In genomic region chr15:60128000-60128376, GRCh38 we compare ENCODE assay signal across 7 cellular contexts.
DNase-seq lines count a peak whose midpoint lies in the region; ATAC-seq and TF ChIP-seq lines count a peak whose summit lies in the region.

No MANE protein-coding gene starts in this region.

- H3K27me3 ChIP-seq in HUES6 (ENCODE audit: control insufficient read depth, insufficient read depth, low read length): 0 out of 2 replicates have a peak, but pooled peaks cover 3% of the 10 kb centered on the region
- H3K27me3 ChIP-seq in kidney epithelial cell (ENCODE audit: control insufficient read depth, insufficient read depth, low read length): no peaks in the 10 kb centered on the region

- no peak for DNase-seq in activated T-helper 2 cell treated with anti-CD3 and anti-CD28 coated beads, Interferon-gamma antibody, Interleukin-2, Interleukin-4, amounts not matched to agents 10 μg/mL and 5 μg/mL and 100 μg/mL, durations not matched to agents 14 hours and 24 hours and 36 hours (ENCODE audit: low spot score)
- DNase-seq in kidney epithelial cell (ENCODE audit: low read depth) (no peak), substantia nigra (lab: John Stamatoyannopoulos, UW) (peak in 2 of 49 donors; percentile 18 to 41), T1000 (lab: John Stamatoyannopoulos, UW) (no peak), AG08396 (ENCODE audit: low spot score) (no peak)

- peak overlapping the region; percentile 65 for H3K9ac ChIP-seq in HUES6 (ENCODE audit: low read length)

- no peaks in the 10 kb centered on the region for H3K36me3 ChIP-seq in HUES6 (ENCODE audit: control insufficient read depth, insufficient read depth, low read length)
- H3K36me3 ChIP-seq in kidney epithelial cell (ENCODE audit: control insufficient read depth, insufficient read depth, low read length): no peaks in the 10 kb centered on the region

- H3K4me1 Mint-ChIP-seq in activated T-helper 2 cell treated with anti-CD3 and anti-CD28 coated beads, Interferon-gamma antibody, Interleukin-2, Interleukin-4, amounts not matched to agents 10 μg/mL and 5 μg/mL and 100 μg/mL, durations not matched to agents 14 hours and 24 hours and 36 hours (ENCODE audit: low read depth): peaks cover 53% of the 10 kb centered on the region

- no peaks in the 10 kb centered on the region for H3K9me3 Mint-ChIP-seq in activated T-helper 2 cell treated with anti-CD3 and anti-CD28 coated beads, Interferon-gamma antibody, Interleukin-2, Interleukin-4, amounts not matched to agents 10 μg/mL and 5 μg/mL and 100 μg/mL, durations not matched to agents 14 hours and 24 hours and 36 hours

- no peak for ATAC-seq in GM19351 (IDR thresholded peaks at IDR 0.05; ENCODE audit: unreplicated experiment)

- H3K27me3 Mint-ChIP-seq in activated T-helper 2 cell treated with anti-CD3 and anti-CD28 coated beads, Interferon-gamma antibody, Interleukin-2, Interleukin-4, amounts not matched to agents 10 μg/mL and 5 μg/mL and 100 μg/mL, durations not matched to agents 14 hours and 24 hours and 36 hours (ENCODE audit: low read depth): peaks cover 9% of the 10 kb centered on the region

- no peak for TF ChIP-seq CTCF in kidney epithelial cell (IDR thresholded peaks at IDR 0.05; ENCODE audit: insufficient read depth, low read length, poor library complexity, severe bottlenecking)

- no peaks in the 10 kb centered on the region for H3K9me3 ChIP-seq in HUES6 (ENCODE audit: control insufficient read depth, insufficient read depth, low read depth, low read length)

- H3K4me3 Mint-ChIP-seq in activated T-helper 2 cell treated with anti-CD3 and anti-CD28 coated beads, Interferon-gamma antibody, Interleukin-2, Interleukin-4, amounts not matched to agents 10 μg/mL and 5 μg/mL and 100 μg/mL, durations not matched to agents 14 hours and 24 hours and 36 hours (ENCODE audit: low read depth): peak overlapping the region; percentile 71

- H3K4me3 ChIP-seq in HUES6 (ENCODE audit: low read depth, low read length) (peak overlapping the region; percentile 51), kidney epithelial cell (ENCODE audit: low read depth, low read length) (peak overlapping the region; percentile 38)

- H3K27ac ChIP-seq in HUES6 (ENCODE audit: low read depth, low read length): no peak overlapping the region; the same call in 1 of the 2 replicates
- H3K27ac ChIP-seq in substantia nigra (ENCODE audit: low read depth, low read length, poor library complexity, severe bottlenecking): peak overlapping the region; percentile 75

- H3K27ac Mint-ChIP-seq in activated T-helper 2 cell treated with anti-CD3 and anti-CD28 coated beads, Interferon-gamma antibody, Interleukin-2, Interleukin-4, amounts not matched to agents 10 μg/mL and 5 μg/mL and 100 μg/mL, durations not matched to agents 14 hours and 24 hours and 36 hours: peak overlapping the region; percentile 86

- no peaks in the 10 kb centered on the region for H3K36me3 Mint-ChIP-seq in activated T-helper 2 cell treated with anti-CD3 and anti-CD28 coated beads, Interferon-gamma antibody, Interleukin-2, Interleukin-4, amounts not matched to agents 10 μg/mL and 5 μg/mL and 100 μg/mL, durations not matched to agents 14 hours and 24 hours and 36 hours (ENCODE audit: low read depth)

- intact Hi-C loops in activated T-helper 2 cell treated with anti-CD3 and anti-CD28 coated beads, Interferon-gamma antibody, Interleukin-2, Interleukin-4, amounts not matched to agents 10 μg/mL and 5 μg/mL and 100 μg/mL, durations not matched to agents 14 hours and 24 hours and 36 hours (cut with micrococcal nuclease): loop anchor here (1.0 to 5.0 kb wide), 6 partner anchors 17 to 211 kb away; no protein-coding TSS in a partner anchor

- peaks cover 24% of the 10 kb centered on the region for H3K4me1 ChIP-seq in HUES6 (ENCODE audit: control insufficient read depth, insufficient read depth, low read length)
